ENCODE assay signal across 8 cellular contexts in the genomic region with DNA sequence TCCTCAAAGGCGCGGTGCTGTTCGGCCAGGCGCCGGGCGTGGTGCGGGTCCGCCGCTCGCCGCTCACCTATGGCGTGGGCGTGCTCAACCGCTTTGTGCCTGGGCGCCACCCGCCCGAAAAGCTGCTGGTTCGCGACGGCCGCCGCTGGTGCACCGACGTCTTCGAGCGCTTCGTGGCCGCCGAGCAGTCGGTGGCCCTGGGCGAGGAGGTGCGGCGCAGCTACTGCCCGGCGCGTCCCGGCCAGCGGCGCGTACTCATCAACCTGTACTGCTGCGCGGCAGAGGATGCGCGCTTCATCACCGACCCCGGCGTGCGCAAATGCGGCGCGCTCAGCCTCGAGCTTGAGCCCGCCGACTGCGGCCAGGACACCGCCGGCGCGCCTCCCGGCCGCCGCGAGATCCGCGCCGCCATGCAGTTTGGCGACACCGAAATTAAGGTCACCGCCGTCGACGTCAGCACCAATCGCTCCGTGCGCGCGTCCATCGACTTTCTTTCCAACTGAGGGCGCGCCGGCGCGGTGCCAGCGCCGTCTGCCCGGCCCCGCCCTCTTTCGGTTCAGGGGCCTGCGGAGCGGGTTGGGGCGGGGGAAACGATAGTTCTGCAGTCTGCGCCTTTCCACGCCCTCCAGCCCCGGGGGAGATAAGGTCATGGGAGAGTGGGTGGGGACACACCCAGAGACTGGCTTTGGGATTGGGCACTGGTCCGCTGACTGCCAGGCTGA.
DNase-seq lines count a peak whose midpoint lies in the region; ATAC-seq lines count a peak whose summit lies in the region.

No MANE protein-coding gene starts in this region.

- peak; percentile 37 for DNase-seq in activated CD4-positive, alpha-beta T cell treated with anti-CD3 and anti-CD28 coated beads for 1 hour
- DNase-seq in effector CD4-positive, alpha-beta T cell: peak; percentile 15
- no peak for DNase-seq in NOMO-1 treated with DMSO at 0.1 percent for 48 hours (lab: John Stamatoyannopoulos, UW; ENCODE audit: unreplicated experiment)

- H3K4me1 ChIP-seq in mucosa of rectum (ENCODE audit: control insufficient read depth in 2 of 2, insufficient read depth in 2 of 2, low read length in 2 of 2): peaks cover 0 to 5% of the 10 kb centered on the region in 2 donors

- H3K9ac ChIP-seq in mucosa of rectum (ENCODE audit: low read depth in 1 of 2, low read length in 2 of 2): no peak overlapping the region

- ATAC-seq in HG02759 (IDR thresholded peaks at IDR 0.05; ENCODE audit: unreplicated experiment) (peak; percentile 56), HG03095 (IDR thresholded peaks at IDR 0.05; ENCODE audit: unreplicated experiment) (no peak), GM19035 (IDR thresholded peaks at IDR 0.05; ENCODE audit: unreplicated experiment) (no peak)

- H3K4me3 Mint-ChIP-seq in stimulated activated naive CD8-positive, alpha-beta T cell treated with anti-CD3 and anti-CD28 coated beads, Interleukin-15, Interleukin-2, amounts not matched to agents 100 ng/mL and 50 ng/mL, for 24 hours: peak overlapping the region; percentile 69

- peaks cover 0 to 3% of the 10 kb centered on the region in 2 donors for H3K36me3 ChIP-seq in mucosa of rectum (ENCODE audit: control insufficient read depth in 2 of 2, insufficient read depth in 2 of 2, low read length in 2 of 2)

- H3K4me3 ChIP-seq in mucosa of rectum (ENCODE audit: low read length in 2 of 2): peak overlapping the region; percentile 20 to 56

- H3K4me1 Mint-ChIP-seq in stimulated activated naive CD8-positive, alpha-beta T cell treated with anti-CD3 and anti-CD28 coated beads, Interleukin-15, Interleukin-2, amounts not matched to agents 100 ng/mL and 50 ng/mL, for 24 hours (ENCODE audit: low read depth): peaks cover 8% of the 10 kb centered on the region

- H3K27me3 ChIP-seq in mucosa of rectum (ENCODE audit: control insufficient read depth in 2 of 2, insufficient read depth in 2 of 2, low read length in 2 of 2): peaks cover 4 to 12% of the 10 kb centered on the region in 2 donors

- no peaks in the 10 kb centered on the region for H3K27me3 Mint-ChIP-seq in stimulated activated naive CD8-positive, alpha-beta T cell treated with anti-CD3 and anti-CD28 coated beads, Interleukin-15, Interleukin-2, amounts not matched to agents 100 ng/mL and 50 ng/mL, for 24 hours

- H3K27ac ChIP-seq in mucosa of rectum (ENCODE audit: low read depth in 2 of 2, low read length in 2 of 2): no peak overlapping the region

- H3K9me3 ChIP-seq in mucosa of rectum (ENCODE audit: control insufficient read depth in 2 of 2, low read length in 2 of 2): no peaks in the 10 kb centered on the region

- H3K27ac Mint-ChIP-seq in stimulated activated naive CD8-positive, alpha-beta T cell treated with anti-CD3 and anti-CD28 coated beads, Interleukin-15, Interleukin-2, amounts not matched to agents 100 ng/mL and 50 ng/mL, for 24 hours: peak overlapping the region; percentile 58

- H3K9me3 Mint-ChIP-seq in stimulated activated naive CD8-positive, alpha-beta T cell treated with anti-CD3 and anti-CD28 coated beads, Interleukin-15, Interleukin-2, amounts not matched to agents 100 ng/mL and 50 ng/mL, for 24 hours: no peaks in the 10 kb centered on the region

- H3K36me3 Mint-ChIP-seq in stimulated activated naive CD8-positive, alpha-beta T cell treated with anti-CD3 and anti-CD28 coated beads, Interleukin-15, Interleukin-2, amounts not matched to agents 100 ng/mL and 50 ng/mL, for 24 hours (ENCODE audit: low read depth): peaks cover 5% of the 10 kb centered on the region
